9 cellular contexts compared by ENCODE assay signal in the genomic region with DNA sequence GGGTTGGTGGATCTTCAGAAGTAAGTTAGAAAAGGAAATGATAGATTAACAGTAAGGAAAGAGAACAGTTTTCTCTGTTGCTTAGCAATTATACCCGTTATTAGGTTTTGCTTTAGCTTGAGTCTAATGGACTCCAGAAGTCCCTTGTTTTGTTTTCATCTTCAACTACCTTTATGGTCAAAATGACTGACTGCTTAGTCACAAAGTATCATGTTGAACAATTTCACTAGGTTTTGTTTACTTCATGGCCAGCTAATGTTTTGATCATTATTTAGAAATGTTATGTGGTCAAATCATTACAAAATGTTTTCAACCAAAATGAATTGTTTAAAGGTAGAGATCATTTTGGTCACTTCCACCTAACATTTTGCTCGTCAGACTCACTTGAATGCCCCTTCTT. TPM values are rescaled to one million over a fixed set of nuclear protein-coding genes. Genes with fewer than 3 reads are reported as not detected.
A peak's percentile ranks its signal among the peaks of the same experiment; 100 is the strongest.
DNase-seq lines count a peak whose midpoint lies in the region; ATAC-seq and TF ChIP-seq lines count a peak whose summit lies in the region.
"Had no signal": no experiment of that assay in that cellular context is flagged by ENCODE, and none has a peak within 500 bp of the region (broad histone marks: within the 10 kb centered on the region; RNA-seq: fewer than 3 reads in every experiment).

No MANE protein-coding gene starts in this region.

- peaks cover 10% of the 10 kb centered on the region for H3K36me3 ChIP-seq in osteoblast (ENCODE audit: insufficient read depth, low read length)

- H3K79me2 ChIP-seq in osteoblast (ENCODE audit: insufficient read depth, low read length): peaks cover 50% of the 10 kb centered on the region

- H2AFZ ChIP-seq in osteoblast (ENCODE audit: low read length): no peak overlapping the region

- peak overlapping the region; percentile 78 for H3K4me3 ChIP-seq in choroid plexus epithelial cell (ENCODE audit: low read depth, low read length)
- H3K4me3 ChIP-seq in osteoblast (ENCODE audit: insufficient read depth, low read length): no peak overlapping the region
- H3K4me3 ChIP-seq in lower leg skin (ENCODE audit: low read depth, poor library complexity, severe bottlenecking): no peak overlapping the region

- intact Hi-C loops in lower leg skin (cut with DNase I; ENCODE audit: low total_unique reads): no loop called here

- TF ChIP-seq POLR2A in GM18505 (IDR thresholded peaks at IDR 0.05; ENCODE audit: borderline replicate concordance, extremely low read depth, insufficient read depth, insufficient read length) (no peak), lower leg skin (IDR thresholded peaks at IDR 0.05) (no peak)

- peaks cover 9% of the 10 kb centered on the region for H4K20me1 ChIP-seq in osteoblast (ENCODE audit: insufficient read depth, low read length)

- peak; percentile 25 for DNase-seq in EH (ENCODE audit: low read depth)
- peak; percentile 89 for DNase-seq in M059J (ENCODE audit: low read depth)
- DNase-seq in choroid plexus epithelial cell (ENCODE audit: low read depth): peak; percentile 44
- DNase-seq in osteoblast (ENCODE audit: insufficient read length, low spot score, missing footprints): no peak
- DNase-seq in substantia nigra (lab: John Stamatoyannopoulos, UW): no peak
- no peak for DNase-seq in A172 (ENCODE audit: low spot score)
- DNase-seq in lower leg skin (ENCODE audit: low spot score in 2 of 2): no peak
- DNase-seq: activated effector memory CD4-positive, alpha-beta T cell treated with Interleukin-2 at 50 U/mL for 16 hours had no signal

- no peak for ATAC-seq in GM18505 (IDR thresholded peaks at IDR 0.05; ENCODE audit: unreplicated experiment)

- no peaks in the 10 kb centered on the region for H3K27me3 ChIP-seq in osteoblast (ENCODE audit: insufficient read depth, low read length)

- no peak overlapping the region for H3K27ac ChIP-seq in osteoblast (ENCODE audit: low read depth, low read length)
- H3K27ac ChIP-seq in substantia nigra (ENCODE audit: low read depth, low read length, poor library complexity, severe bottlenecking): no peak overlapping the region

- TF ChIP-seq CTCF in choroid plexus epithelial cell (conservative IDR thresholded peaks at IDR 0.05; ENCODE audit: low read depth, low read length) (no peak), osteoblast (IDR thresholded peaks at IDR 0.05; ENCODE audit: extremely low read depth, low read depth, low read length) (no peak), lower leg skin (IDR thresholded peaks at IDR 0.05) (no peak)

- WGBS in lower leg skin, 2 donors: 34 to 37% methylated on average over 2 of the region's 2 CpGs

- H3K9me3 ChIP-seq in osteoblast (ENCODE audit: low read depth, low read length): no peaks in the 10 kb centered on the region

- peak overlapping the region; percentile 93 for H3K4me2 ChIP-seq in osteoblast (ENCODE audit: insufficient read depth, low read length)

- H3K4me1 ChIP-seq in osteoblast (ENCODE audit: insufficient read depth, low read length): peaks cover 5% of the 10 kb centered on the region

RNA-seq across cellular contexts. Expression of a gene that starts 1.9 kb away (rescaled TPM):
- 3.4 and 4.2 TPM in 2 replicates for total RNA-seq in M059J (2014; rRNA removed; shearing (Covaris generic))
- 9.8 and 10.0 TPM in 2 replicates for total RNA-seq in osteoblast
- total RNA-seq in A172 (2014; rRNA removed; shearing (Covaris generic)): 2.1 and 2.8 TPM in 2 replicates
- 10 to 100 TPM; 21.7 to 34.1 (median 22.5) TPM for total RNA-seq in lower leg skin

Comparison
In these comparisons a context has a peak if more than half of its experiments do, and no peak if none do; other contexts are left out.
1. DNase-seq: peak in EH (single experiment), M059J (single experiment) and choroid plexus epithelial cell (single experiment); none in osteoblast (single experiment), substantia nigra (0 of 49), A172 (single experiment) and lower leg skin (0 of 2).